9 cellular contexts compared by ENCODE assay signal in the genomic region with DNA sequence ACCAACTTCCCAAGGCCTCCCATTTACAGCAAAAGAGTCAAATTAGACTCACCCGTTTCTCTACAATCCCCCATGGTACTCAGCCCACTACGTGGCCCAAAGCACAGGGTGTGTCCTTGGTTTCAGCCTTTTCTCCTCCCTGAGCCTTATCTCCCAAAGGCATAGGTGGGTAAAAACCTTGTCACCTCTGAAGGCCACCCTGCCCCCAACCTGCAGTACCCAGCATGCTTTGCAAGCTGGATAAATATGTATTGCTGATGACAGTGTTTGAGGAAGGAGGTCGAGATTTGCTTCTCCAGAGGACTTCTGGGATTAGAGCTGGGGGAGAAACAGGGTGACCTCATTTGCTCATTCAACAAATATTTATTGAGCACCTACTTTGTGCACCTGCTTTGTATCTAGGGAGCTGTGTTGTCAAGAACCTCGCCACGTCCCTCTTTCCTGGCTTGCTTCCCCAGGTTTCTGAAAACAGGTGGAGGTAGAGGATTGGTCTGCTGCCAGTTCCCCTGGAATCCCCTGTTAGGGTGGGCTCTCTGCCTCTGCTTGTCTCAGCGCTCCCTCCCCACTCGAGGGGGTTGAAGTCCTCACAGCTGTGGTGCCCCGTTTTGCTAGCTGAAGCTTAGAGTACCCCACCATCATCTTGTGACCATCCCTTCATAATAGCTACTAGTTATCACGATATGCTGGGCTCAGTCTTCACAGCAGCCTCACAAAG. TPM values are rescaled to one million over a fixed set of nuclear protein-coding genes. Genes with fewer than 3 reads are reported as not detected.
A peak's percentile ranks its signal among the peaks of the same experiment; 100 is the strongest.
DNase-seq lines count a peak whose midpoint lies in the region; ATAC-seq and TF ChIP-seq lines count a peak whose summit lies in the region.
"Had no signal": no experiment of that assay in that cellular context is flagged by ENCODE, and none has a peak within 500 bp of the region (broad histone marks: within the 10 kb centered on the region; RNA-seq: fewer than 3 reads in every experiment).

No MANE protein-coding gene starts in this region.

- H3K36me3 ChIP-seq in colonic mucosa: no peaks in the 10 kb centered on the region

- peak overlapping the region in 1 of 2 donors; percentile 99 for H3K4me3 Mint-ChIP-seq in CD14-positive monocyte
- peak overlapping the region; percentile 93 for H3K4me3 Mint-ChIP-seq in neural crest cell

- H3K9me3 ChIP-seq in colonic mucosa: no peaks in the 10 kb centered on the region

- TF ChIP-seq CTCF in CD14-positive monocyte (IDR thresholded peaks at IDR 0.05) (no peak), colonic mucosa (IDR thresholded peaks at IDR 0.05) (no peak), neural crest cell (conservative IDR thresholded peaks at IDR 0.05) (no peak)

- H3K9me3 Mint-ChIP-seq in CD14-positive monocyte: no peaks in the 10 kb centered on the region
- no peaks in the 10 kb centered on the region for H3K9me3 Mint-ChIP-seq in neural crest cell

- H3K27me3 Mint-ChIP-seq in CD14-positive monocyte (ENCODE audit: low read depth in 3 of 3): no peaks in the 10 kb centered on the region
- peaks cover 24% of the 10 kb centered on the region for H3K27me3 Mint-ChIP-seq in neural crest cell (ENCODE audit: low read depth)

- peak overlapping the region; percentile 89 for H3K4me3 ChIP-seq in colonic mucosa

- ATAC-seq in GM21528 (IDR thresholded peaks at IDR 0.05; ENCODE audit: low FRiP score, unreplicated experiment): no peak

- H3K4me1 ChIP-seq in colonic mucosa: peaks cover 45% of the 10 kb centered on the region

- H3K27ac ChIP-seq in colonic mucosa: peak overlapping the region; percentile 100
- H3K27ac ChIP-seq: WERI-Rb-1 had no signal

- H3K27ac Mint-ChIP-seq in CD14-positive monocyte: peak overlapping the region in 6 of 7 donors; percentile 92 to 95 (median 94)
- no peak overlapping the region for H3K27ac Mint-ChIP-seq in neural crest cell (ENCODE audit: unreplicated experiment)

- H3K9ac ChIP-seq in colonic mucosa (ENCODE audit: low read depth in 2 of 2, low read length in 2 of 2): peak overlapping the region; percentile 28 to 100

- no peak for DNase-seq in CD14-positive monocyte (ENCODE audit: low spot score)
- DNase-seq in NCI-H2029 (lab: John Stamatoyannopoulos, UW): peak; percentile 82
- peak; percentile 80 for DNase-seq in colonic mucosa
- DNase-seq in neural crest cell (ENCODE audit: low read depth, low spot score): no peak
- no peak for DNase-seq in NCI-H1694 (lab: John Stamatoyannopoulos, UW)
- no peak for DNase-seq in Kasumi-1 (lab: John Stamatoyannopoulos, UW)
- no peak for DNase-seq in NCI-H1930 (lab: John Stamatoyannopoulos, UW)
- DNase-seq: WERI-Rb-1 had no signal

- intact Hi-C loops in CD14-positive monocyte (cut with micrococcal nuclease) (loop anchor here in 1 of 2 donors (5.0 to 10.0 kb wide), 2 partner anchors 34 to 282 kb away; partner anchors contain the start of gene PLXDC1), colonic mucosa (cut with DNase I) (loop anchor here (10.0 kb wide), 1 partner anchor 102 kb away; no protein-coding TSS in a partner anchor)

- peaks cover 3 to 13% of the 10 kb centered on the region in 2 donors for H3K36me3 Mint-ChIP-seq in CD14-positive monocyte
- peaks cover 2% of the 10 kb centered on the region for H3K36me3 Mint-ChIP-seq in neural crest cell (ENCODE audit: low read depth)

- H3K27me3 ChIP-seq in colonic mucosa: no peaks in the 10 kb centered on the region

- H3K4me1 Mint-ChIP-seq in CD14-positive monocyte (peaks cover 66% of the 10 kb centered on the region), neural crest cell (peaks cover 56% of the 10 kb centered on the region)

RNA-seq across cellular contexts. Expression of gene LASP1, which starts 3.0 kb away (rescaled TPM):
- 10 to 100 TPM; 70.6 to 93.7 TPM for polyA plus RNA-seq in CD14-positive monocyte
- total RNA-seq in colonic mucosa (100 to 1,000 TPM; 297 to 330 TPM), neural crest cell (87.4 and 94.3 TPM in 2 replicates)

RNA-seq across cellular contexts. Expression of gene RPL23, which starts 19.3 kb away (rescaled TPM):
- polyA plus RNA-seq in CD14-positive monocyte: 100 to 1,000 TPM; 561 to 618 TPM
- total RNA-seq in colonic mucosa (100 to 1,000 TPM; 845 to 956 TPM), neural crest cell (1,802 and 1,851 TPM in 2 replicates)

RNA-seq across cellular contexts. Expression of gene CWC25, which starts 47.7 kb away (rescaled TPM):
- 1 to 10 TPM; 7.5 to 8.4 TPM for polyA plus RNA-seq in CD14-positive monocyte
- total RNA-seq in colonic mucosa (10 to 100 TPM; 18.7 TPM), neural crest cell (18.9 and 19.3 TPM in 2 replicates)

Comparison
In these comparisons a context has a peak if more than half of its experiments do, and no peak if none do; other contexts are left out.
1. DNase-seq: peak in NCI-H2029 (single experiment) and colonic mucosa (single experiment); none in CD14-positive monocyte (single experiment), neural crest cell (single experiment), NCI-H1694 (single experiment), Kasumi-1 (0 of 2) and NCI-H1930 (0 of 2).